ENCODE assay signal across 11 cellular contexts in the genomic region with DNA sequence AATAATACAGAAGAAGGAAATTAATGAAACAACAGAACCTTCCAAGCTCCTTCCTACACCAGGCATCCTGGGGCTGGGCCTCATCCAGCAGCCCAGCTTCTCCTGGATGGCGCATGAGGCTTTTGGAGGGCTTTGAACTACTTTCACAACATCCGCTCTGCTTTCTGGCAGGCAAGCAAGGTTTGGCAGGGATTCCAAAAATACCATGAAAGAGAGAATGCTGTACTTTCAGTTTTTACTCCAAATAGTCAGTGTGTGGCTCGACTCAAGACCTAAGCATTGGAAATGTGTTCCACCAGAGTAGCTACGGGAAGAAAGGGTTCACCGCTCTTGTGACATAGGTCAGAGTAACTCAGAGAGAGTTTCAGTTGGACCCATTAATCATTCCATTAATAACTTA.
DNase-seq lines count a peak whose midpoint lies in the region; ATAC-seq, FAIRE-seq and TF ChIP-seq lines count a peak whose summit lies in the region.
"Had no signal": no experiment of that assay in that cellular context is flagged by ENCODE, and none has a peak within 500 bp of the region (broad histone marks: within the 10 kb centered on the region; RNA-seq: fewer than 3 reads in every experiment).

No MANE protein-coding gene starts in this region.

- peaks cover 22 to 48% of the 10 kb centered on the region in 2 donors for H3K4me1 Mint-ChIP-seq in immature natural killer cell

- WGBS in gastroesophageal sphincter (ENCODE audit: low coverage in 1 of 2), 2 donors = 6 to 27% methylated on average over 3 to 5 of the region's 5 CpGs
- WGBS in prostate gland = 13% methylated on average over 5 of the region's 5 CpGs

- FAIRE-seq in RCC 7860 (lab: Jason Lieb, UNC) = peak; percentile 84

- peak overlapping the region in 3 of 4 donors; percentile 34 to 56 (median 50) for H3K27ac ChIP-seq in gastroesophageal sphincter
- H3K27ac ChIP-seq in prostate gland = no peak overlapping the region
- H3K27ac ChIP-seq: neutrophil, WERI-Rb-1 had no signal

- peak overlapping the region in 1 of 6 donors; percentile 52 for H3K27ac Mint-ChIP-seq in immature natural killer cell

- H3K36me3 Mint-ChIP-seq in immature natural killer cell = peaks cover 10 to 25% (median 14%) of the 10 kb centered on the region in 3 donors

- H3K4me3 Mint-ChIP-seq in immature natural killer cell = no peak overlapping the region

- in situ Hi-C loops in Caki2 (cut with HindIII; ENCODE audit: low pct_unique_long_range_greater_than_20kb, low sequenced_read_pairs) = no loop called here

- H3K9me3 Mint-ChIP-seq in immature natural killer cell = no peaks in the 10 kb centered on the region

- no peaks in the 10 kb centered on the region for H3K36me3 ChIP-seq in gastroesophageal sphincter
- no peaks in the 10 kb centered on the region for H3K36me3 ChIP-seq in prostate gland
- H3K36me3 ChIP-seq: WERI-Rb-1 had no signal

- H3K27me3 Mint-ChIP-seq in immature natural killer cell (ENCODE audit: low read depth in 3 of 3) = peaks cover 0 to 2% (median 0%) of the 10 kb centered on the region in 3 donors

- H3K4me1 ChIP-seq in gastroesophageal sphincter = peaks cover 0 to 13% (median 0%) of the 10 kb centered on the region in 3 donors
- no peaks in the 10 kb centered on the region for H3K4me1 ChIP-seq in prostate gland (replicated peaks)

- TF ChIP-seq CTCF in gastroesophageal sphincter (IDR thresholded peaks at IDR 0.05) = no peak
- TF ChIP-seq CTCF in prostate gland (IDR thresholded peaks at IDR 0.05) = no peak

- peak; percentile 84 for ATAC-seq in gastroesophageal sphincter
- ATAC-seq in HG02852 (IDR thresholded peaks at IDR 0.05; ENCODE audit: unreplicated experiment) = no peak

- intact Hi-C loops in prostate gland (cut with DNase I) = no loop called here

- TF ChIP-seq EP300 in gastroesophageal sphincter (IDR thresholded peaks at IDR 0.05) = no peak

- no peaks in the 10 kb centered on the region for H3K27me3 ChIP-seq in gastroesophageal sphincter
- no peaks in the 10 kb centered on the region for H3K27me3 ChIP-seq in prostate gland (replicated peaks; ENCODE audit: insufficient read depth)
- H3K27me3 ChIP-seq: neutrophil had no signal

- DNase-seq in Caki2 (ENCODE audit: low read depth) (peak; percentile 33), RCC 7860 (ENCODE audit: low spot score) (peak; percentile 40), prostate gland (ENCODE audit: low spot score) (peak; percentile 40), NCI-H1417 (lab: John Stamatoyannopoulos, UW) (no peak), OCI-M1 (lab: John Stamatoyannopoulos, UW) (no peak), immature natural killer cell (no peak)
- DNase-seq: effector memory CD4-positive, alpha-beta T cell; WERI-Rb-1 had no signal

- H3K9me3 ChIP-seq in gastroesophageal sphincter = no peaks in the 10 kb centered on the region
- no peaks in the 10 kb centered on the region for H3K9me3 ChIP-seq in prostate gland
- H3K9me3 ChIP-seq: neutrophil had no signal

- TF ChIP-seq POLR2A in gastroesophageal sphincter (IDR thresholded peaks at IDR 0.05) = no peak
- TF ChIP-seq POLR2A in prostate gland (IDR thresholded peaks at IDR 0.05) = no peak

- H3K4me3 ChIP-seq in gastroesophageal sphincter = no peak overlapping the region
- H3K4me3 ChIP-seq in prostate gland = no peak overlapping the region

Comparison
In these comparisons a context has a peak if more than half of its experiments do, and no peak if none do; other contexts are left out.
1. DNase-seq: peak in Caki2 (single experiment), RCC 7860 (single experiment) and prostate gland (single experiment); none in NCI-H1417 (0 of 3), OCI-M1 (single experiment) and immature natural killer cell (0 of 3).
2. H3K27ac ChIP-seq: peak in gastroesophageal sphincter (3 of 4); none in prostate gland (0 of 2).